In the genomic region with DNA sequence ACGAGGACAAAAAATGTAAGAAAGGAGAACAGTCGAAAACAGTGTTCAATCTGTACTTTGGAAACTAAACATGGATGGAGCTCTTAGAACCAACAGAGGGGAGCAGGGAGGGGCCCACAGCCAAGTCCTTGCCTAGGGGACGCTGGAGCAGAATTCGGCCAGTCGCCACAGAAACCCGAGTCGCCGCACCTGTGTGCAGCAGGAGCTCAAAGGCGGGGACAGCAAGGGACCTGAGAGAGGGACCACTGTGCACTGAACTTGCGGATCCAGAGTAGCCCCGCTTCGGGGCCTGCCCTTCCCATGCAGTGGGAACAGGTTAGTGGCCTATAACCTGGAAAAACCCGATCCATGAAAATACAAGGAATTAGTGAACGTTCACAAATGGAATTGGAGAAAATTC, we compare ENCODE assay signal across 1 cellular context.
TF ChIP-seq lines count a peak whose summit lies in the region.

No MANE protein-coding gene starts in this region.

TF ChIP-seq in H1, 55 proteins besides CTCF, POLR2A, EP300 and RAD21:
- TF ChIP-seq SIN3A (conservative IDR thresholded peaks at IDR 0.05 in 1 of 2, IDR thresholded peaks at IDR 0.05 in 1 of 2; ENCODE audit: low read depth in 1 of 2, low read length in 2 of 2) (no peak), CEBPB (IDR thresholded peaks at IDR 0.05; ENCODE audit: low read depth, low read length) (no peak), POU5F1 (IDR thresholded peaks at IDR 0.05; ENCODE audit: low read depth, low read length) (no peak), SAP30 (IDR thresholded peaks at IDR 0.05; ENCODE audit: insufficient read depth, insufficient replicate concordance, low read length) (no peak), SP4 (IDR thresholded peaks at IDR 0.05; ENCODE audit: low read length) (no peak), CBX8 (IDR thresholded peaks at IDR 0.05; ENCODE audit: borderline replicate concordance, low read depth, low read length) (no peak), RNF2 (IDR thresholded peaks at IDR 0.05; ENCODE audit: borderline replicate concordance, low read depth, low read length, missing control alignments, poor library complexity, severe bottlenecking) (no peak), YY1 (IDR thresholded peaks at IDR 0.05; ENCODE audit: low read depth, low read length) (no peak), EZH2 (IDR thresholded peaks at IDR 0.05; ENCODE audit: low read depth, low read length, severe bottlenecking) (no peak), CREB1 (IDR thresholded peaks at IDR 0.05) (no peak), TEAD4 (IDR thresholded peaks at IDR 0.05; ENCODE audit: low read depth, low read length) (no peak), HDAC2 (IDR thresholded peaks at IDR 0.05; ENCODE audit: borderline replicate concordance in 1 of 2, low read depth in 2 of 2, low read length in 2 of 2) (no peak), NANOG (IDR thresholded peaks at IDR 0.05; ENCODE audit: insufficient read depth, low read depth, low read length, poor library complexity, severe bottlenecking) (no peak), SRF (IDR thresholded peaks at IDR 0.05; ENCODE audit: low read depth, low read length) (no peak), KDM5A (IDR thresholded peaks at IDR 0.05; ENCODE audit: low read length) (no peak), JUND (IDR thresholded peaks at IDR 0.05; ENCODE audit: low read length) (no peak), HDAC6 (IDR thresholded peaks at IDR 0.05; ENCODE audit: low read depth, low read length) (no peak), CHD1 (IDR thresholded peaks at IDR 0.05; ENCODE audit: low read depth, low read length) (no peak)
- TF ChIP-seq, protein P1, sequence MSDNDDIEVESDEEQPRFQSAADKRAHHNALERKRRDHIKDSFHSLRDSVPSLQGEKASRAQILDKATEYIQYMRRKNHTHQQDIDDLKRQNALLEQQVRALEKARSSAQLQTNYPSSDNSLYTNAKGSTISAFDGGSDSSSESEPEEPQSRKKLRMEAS (IDR thresholded peaks at IDR 0.05), result no peak
- TF ChIP-seq, protein P2, sequence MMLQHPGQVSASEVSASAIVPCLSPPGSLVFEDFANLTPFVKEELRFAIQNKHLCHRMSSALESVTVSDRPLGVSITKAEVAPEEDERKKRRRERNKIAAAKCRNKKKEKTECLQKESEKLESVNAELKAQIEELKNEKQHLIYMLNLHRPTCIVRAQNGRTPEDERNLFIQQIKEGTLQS (IDR thresholded peaks at IDR 0.05; ENCODE audit: insufficient read depth, low read depth, low read length), result no peak
